In the genomic region with DNA sequence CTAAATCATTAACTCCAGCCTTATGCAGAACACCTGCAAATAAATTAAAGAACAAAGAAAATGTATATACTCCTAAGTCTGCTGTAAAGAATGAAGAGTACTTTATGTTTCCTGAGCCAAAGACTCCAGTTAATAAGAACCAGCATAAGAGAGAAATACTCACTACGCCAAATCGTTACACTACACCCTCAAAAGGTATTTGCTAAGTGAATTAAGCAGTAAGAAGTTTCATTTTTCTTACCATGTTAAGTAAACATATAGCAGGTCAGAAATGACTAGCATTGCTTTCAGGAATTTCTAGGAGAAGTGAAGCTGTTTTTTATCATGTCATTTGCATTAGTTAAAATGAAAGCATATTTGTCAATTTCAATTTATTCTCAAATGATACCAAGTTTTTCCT, we compare ENCODE assay signal across 25 cellular contexts.
DNase-seq lines count a peak whose midpoint lies in the region; ATAC-seq and TF ChIP-seq lines count a peak whose summit lies in the region.
"Had no signal": no experiment of that assay in that cellular context is flagged by ENCODE, and none has a peak within 500 bp of the region (broad histone marks: within the 10 kb centered on the region; RNA-seq: fewer than 3 reads in every experiment).

No MANE protein-coding gene starts in this region.

- H3K9me3 ChIP-seq in BLaER1 (no peaks in the 10 kb centered on the region), adipocyte (ENCODE audit: control insufficient read depth, low read length) (no peaks in the 10 kb centered on the region), Peyer's patch (no peaks in the 10 kb centered on the region), osteoblast (ENCODE audit: low read depth, low read length) (no peaks in the 10 kb centered on the region), upper lobe of left lung (no peaks in the 10 kb centered on the region)
- H3K9me3 ChIP-seq: tibial nerve had no signal

- H3K36me3 ChIP-seq in BLaER1 (peaks cover 76% of the 10 kb centered on the region), adipocyte (ENCODE audit: control insufficient read depth, insufficient read depth, low read length, severe bottlenecking) (no peaks in the 10 kb centered on the region), Peyer's patch (no peaks in the 10 kb centered on the region), osteoblast (ENCODE audit: insufficient read depth, low read length) (peaks cover 14% of the 10 kb centered on the region), upper lobe of left lung (no peaks in the 10 kb centered on the region)
- H3K36me3 ChIP-seq: tibial nerve had no signal

- TF ChIP-seq CTCF in fibroblast of pulmonary artery (IDR thresholded peaks at IDR 0.05; ENCODE audit: low read length, missing control alignments) (no peak), Peyer's patch (IDR thresholded peaks at IDR 0.05) (no peak), osteoblast (IDR thresholded peaks at IDR 0.05; ENCODE audit: extremely low read depth, low read depth, low read length) (no peak), upper lobe of left lung (IDR thresholded peaks at IDR 0.05) (no peak)

- H2AFZ ChIP-seq in osteoblast (ENCODE audit: low read length), result no peak overlapping the region

- ATAC-seq in HG02870 (IDR thresholded peaks at IDR 0.05; ENCODE audit: unreplicated experiment) (peak; percentile 16), upper lobe of left lung (ENCODE audit: low FRiP score in 2 of 2) (no peak), GM21786 (IDR thresholded peaks at IDR 0.05; ENCODE audit: unreplicated experiment) (no peak)
- ATAC-seq: esophagus mucosa had no signal

- 71 to 81% methylated on average over 2 of the region's 2 CpGs for WGBS in upper lobe of left lung, 2 donors

- peaks cover 6% of the 10 kb centered on the region for H3K79me2 ChIP-seq in osteoblast (ENCODE audit: insufficient read depth, low read length)

- no peaks in the 10 kb centered on the region for H3K27me3 ChIP-seq in BLaER1
- H3K27me3 ChIP-seq in adipocyte (replicated peaks; ENCODE audit: control insufficient read depth, insufficient read depth, low read length), result no peaks in the 10 kb centered on the region
- H3K27me3 ChIP-seq in Peyer's patch, result no peaks in the 10 kb centered on the region
- H3K27me3 ChIP-seq in osteoblast (ENCODE audit: insufficient read depth, low read length), result no peaks in the 10 kb centered on the region
- no peaks in the 10 kb centered on the region for H3K27me3 ChIP-seq in upper lobe of left lung
- H3K27me3 ChIP-seq: tibial nerve had no signal

- no peak for TF ChIP-seq EP300 in upper lobe of left lung (IDR thresholded peaks at IDR 0.05)

- H3K4me2 ChIP-seq in BLaER1, result no peak overlapping the region
- no peak overlapping the region for H3K4me2 ChIP-seq in osteoblast (ENCODE audit: insufficient read depth, low read length)

- peaks cover 15% of the 10 kb centered on the region for H3K4me1 ChIP-seq in BLaER1
- H3K4me1 ChIP-seq in adipocyte (ENCODE audit: control insufficient read depth, insufficient read depth, low read length), result no peaks in the 10 kb centered on the region
- no peaks in the 10 kb centered on the region for H3K4me1 ChIP-seq in Peyer's patch
- H3K4me1 ChIP-seq in osteoblast (ENCODE audit: insufficient read depth, low read length), result peaks cover 9% of the 10 kb centered on the region
- no peaks in the 10 kb centered on the region for H3K4me1 ChIP-seq in upper lobe of left lung
- H3K4me1 ChIP-seq: tibial nerve had no signal

- no peak overlapping the region for H3K9ac ChIP-seq in BLaER1
- H3K9ac ChIP-seq in adipocyte (ENCODE audit: low read length), result no peak overlapping the region

- H3K4me3 ChIP-seq in BLaER1 (no peak overlapping the region), adipocyte (ENCODE audit: low read length) (no peak overlapping the region), fibroblast of pulmonary artery (replicated peaks; ENCODE audit: low read depth, low read length) (no peak overlapping the region), Peyer's patch (no peak overlapping the region), osteoblast (ENCODE audit: insufficient read depth, low read length) (no peak overlapping the region), upper lobe of left lung (no peak overlapping the region)
- H3K4me3 ChIP-seq: coronary artery, skin epidermis, tibial nerve had no signal

- DNase-seq in adipocyte (ENCODE audit: low read depth) (peak; percentile 24), fibroblast of pulmonary artery (ENCODE audit: low read depth) (peak; percentile 13), Peyer's patch (no peak), osteoblast (ENCODE audit: insufficient read length, low spot score, missing footprints) (no peak), upper lobe of left lung (no peak)
- DNase-seq: activated CD4-positive, alpha-beta T cell treated with anti-CD3 and anti-CD28 coated beads, Interleukin-2, amount 50 U/mL, for 4 hours; activated CD4-positive, CD25-positive, alpha-beta regulatory T cell; activated CD8-positive, alpha-beta memory T cell treated with anti-CD3 and anti-CD28 coated beads, Interleukin-2, amount 50 U/mL, for 4 hours; activated naive CD4-positive, alpha-beta T cell treated with anti-CD3 and anti-CD28 coated beads, Interleukin-2, amount 10 ng/mL, durations not matched to agents 7 days and 5 days; amygdala; glutamatergic neuron; islet precursor cell; natural killer cell; NCI-H1105 treated with DMSO at 0.1 percent for 48 hours; NCI-H2029 treated with DMSO at 0.1 percent for 48 hours; NCI-H526 treated with DMSO at 0.1 percent for 48 hours; retina; stimulated activated CD8-positive, alpha-beta memory T cell treated with anti-CD3 and anti-CD28 coated beads, Interleukin-4, amount 100 ng/mL, for 48 hours had no signal

- H4K20me1 ChIP-seq in BLaER1 (no peaks in the 10 kb centered on the region), osteoblast (ENCODE audit: insufficient read depth, low read length) (no peaks in the 10 kb centered on the region)

- no peak for TF ChIP-seq POLR2A in Peyer's patch (IDR thresholded peaks at IDR 0.05)
- TF ChIP-seq POLR2A in upper lobe of left lung (IDR thresholded peaks at IDR 0.05), result no peak

- peak overlapping the region; percentile 24; the same call in 1 of the 2 replicates for H3K27ac ChIP-seq in BLaER1
- H3K27ac ChIP-seq in Peyer's patch, result no peak overlapping the region
- no peak overlapping the region for H3K27ac ChIP-seq in osteoblast (ENCODE audit: low read depth, low read length)
- no peak overlapping the region for H3K27ac ChIP-seq in upper lobe of left lung
- H3K27ac ChIP-seq: coronary artery, tibial nerve had no signal

Comparison
In these comparisons a context has a peak if more than half of its experiments do, and no peak if none do; other contexts are left out.
1. DNase-seq: peak in adipocyte (single experiment) and fibroblast of pulmonary artery (single experiment); none in Peyer's patch (0 of 3), osteoblast (single experiment) and upper lobe of left lung (0 of 2).